In genomic region chr9:33293782-33294181, GRCh38 we compare ENCODE assay signal across 1 cellular context.
TF ChIP-seq lines count a peak whose summit lies in the region.

No MANE protein-coding gene starts in this region.

TF ChIP-seq in HepG2, 621 proteins besides CTCF, POLR2A, EP300 and RAD21 (continued from another document and continues in another):
- TF ChIP-seq ZBTB4 (CRISPR knock-in tag; IDR thresholded peaks at IDR 0.05; ENCODE audit: borderline replicate concordance): no peak
- peak; percentile 29; the same call in 1 of the 2 replicates for TF ChIP-seq ARID3A (IDR thresholded peaks at IDR 0.05; ENCODE audit: low read depth, low read length)
- peak; percentile 74; the same call in 1 of the 2 replicates for TF ChIP-seq NFIC (IDR thresholded peaks at IDR 0.05; ENCODE audit: low read length)
- TF ChIP-seq FOXP1 (IDR thresholded peaks at IDR 0.05): 0 out of 2 replicates have a peak, but pooled peaks have one; percentile 18
- TF ChIP-seq FOXP1 (CRISPR knock-in tag; IDR thresholded peaks at IDR 0.05): peak; percentile 80
- TF ChIP-seq EHMT2 (IDR thresholded peaks at IDR 0.05; ENCODE audit: borderline replicate concordance, low read depth, low read length): peak; percentile 85; the same call in 1 of the 2 replicates
- TF ChIP-seq TARDBP (CRISPR knock-in tag; IDR thresholded peaks at IDR 0.05): peak; percentile 50; the same call in 1 of the 2 replicates
- 0 out of 2 replicates have a peak, but pooled peaks have one; percentile 14 for TF ChIP-seq HNF1A (IDR thresholded peaks at IDR 0.05; ENCODE audit: low read depth)
- TF ChIP-seq HNF1A (CRISPR knock-in tag; IDR thresholded peaks at IDR 0.05; ENCODE audit: borderline replicate concordance): no peak
- peak; percentile 50 for TF ChIP-seq BCL6 (CRISPR knock-in tag; IDR thresholded peaks at IDR 0.05)
- TF ChIP-seq CCDC6 (CRISPR knock-in tag; IDR thresholded peaks at IDR 0.05): no peak
- no peak for TF ChIP-seq ATF4 (CRISPR knock-in tag; IDR thresholded peaks at IDR 0.05)
- peak; percentile 90; the same call in 1 of the 2 replicates for TF ChIP-seq NCOR1 (IDR thresholded peaks at IDR 0.05; ENCODE audit: borderline replicate concordance, low read length)
- TF ChIP-seq CREM (IDR thresholded peaks at IDR 0.05): peak; percentile 54
- TF ChIP-seq CREM (CRISPR knock-in tag; IDR thresholded peaks at IDR 0.05): no peak
- TF ChIP-seq ZNF205 (CRISPR knock-in tag; IDR thresholded peaks at IDR 0.05): no peak
- peak; percentile 70; the same call in 1 of the 2 replicates for TF ChIP-seq RXRB (CRISPR knock-in tag; IDR thresholded peaks at IDR 0.05; ENCODE audit: borderline replicate concordance)
- TF ChIP-seq JUN (CRISPR knock-in tag; IDR thresholded peaks at IDR 0.05): no peak
- no peak for TF ChIP-seq FOXA1 (IDR thresholded peaks at IDR 0.05)
- TF ChIP-seq FOXA1 (CRISPR knock-in tag; IDR thresholded peaks at IDR 0.05): peak; percentile 88
- TF ChIP-seq ZMYM4 (CRISPR knock-in tag; IDR thresholded peaks at IDR 0.05): peak; percentile 71; the same call in 1 of the 2 replicates
- TF ChIP-seq FIP1L1 (IDR thresholded peaks at IDR 0.05; ENCODE audit: borderline replicate concordance, insufficient read depth, low read depth, low read length): no peak
- TF ChIP-seq MED13 (CRISPR knock-in tag; IDR thresholded peaks at IDR 0.05): no peak
- TF ChIP-seq PRDM10 (CRISPR knock-in tag; IDR thresholded peaks at IDR 0.05; ENCODE audit: low read depth): peak; percentile 57; the same call in 1 of the 2 replicates
- no peak for TF ChIP-seq ZNF512 (CRISPR knock-in tag; IDR thresholded peaks at IDR 0.05)
- TF ChIP-seq FOXJ3 (CRISPR knock-in tag; IDR thresholded peaks at IDR 0.05; ENCODE audit: borderline replicate concordance): peak; percentile 71; the same call in 1 of the 2 replicates
- peak; percentile 82 for TF ChIP-seq DMAP1 (CRISPR knock-in tag; IDR thresholded peaks at IDR 0.05)
- no peak for TF ChIP-seq E2F5 (CRISPR knock-in tag; conservative IDR thresholded peaks at IDR 0.05)
- peak; percentile 74; the same call in 1 of the 2 replicates for TF ChIP-seq KDM6A (CRISPR knock-in tag; IDR thresholded peaks at IDR 0.05; ENCODE audit: low read depth)
- TF ChIP-seq HCFC1 (IDR thresholded peaks at IDR 0.05; ENCODE audit: low read depth, low read length): no peak
- TF ChIP-seq RCOR2 (CRISPR knock-in tag; IDR thresholded peaks at IDR 0.05): peak; percentile 54; the same call in 1 of the 2 replicates
- peak; percentile 93 for TF ChIP-seq BHLHE40 (IDR thresholded peaks at IDR 0.05; ENCODE audit: low read length)
- no peak for TF ChIP-seq DRAP1 (CRISPR knock-in tag; IDR thresholded peaks at IDR 0.05)
- no peak for TF ChIP-seq ZNF784 (CRISPR knock-in tag; IDR thresholded peaks at IDR 0.05; ENCODE audit: borderline replicate concordance)
- TF ChIP-seq SMAD3 (CRISPR knock-in tag; IDR thresholded peaks at IDR 0.05): peak; percentile 79; the same call in 1 of the 2 replicates
- TF ChIP-seq TGIF2 (CRISPR knock-in tag; IDR thresholded peaks at IDR 0.05): peak; percentile 65; the same call in 1 of the 2 replicates
- TF ChIP-seq ZGPAT (CRISPR knock-in tag; IDR thresholded peaks at IDR 0.05): peak; percentile 63; the same call in 1 of the 2 replicates
- TF ChIP-seq MTA1 (CRISPR knock-in tag; IDR thresholded peaks at IDR 0.05; ENCODE audit: borderline replicate concordance): no peak
